In the genomic region with DNA sequence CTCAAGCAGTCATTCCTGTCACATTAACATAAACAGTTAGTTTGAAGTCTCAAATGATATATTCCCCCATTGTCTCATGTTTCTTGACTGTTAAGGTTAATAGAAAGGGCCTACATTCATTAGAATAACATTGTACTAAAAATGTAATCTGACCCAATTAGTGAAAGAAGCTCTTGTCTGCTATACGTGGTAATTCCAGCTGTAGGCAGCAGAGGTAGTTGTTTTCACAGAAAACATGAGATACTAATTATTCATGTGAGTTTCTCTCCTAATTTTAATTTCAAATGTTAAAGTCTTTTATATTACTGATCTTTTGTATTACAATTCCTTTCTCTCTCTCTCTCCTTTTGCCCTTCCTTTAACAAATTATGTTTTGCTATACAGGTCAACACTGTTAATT, we compare ENCODE assay signal across 9 cellular contexts. TPM values are rescaled to one million over a fixed set of nuclear protein-coding genes. Genes with fewer than 3 reads are reported as not detected.
A peak's percentile ranks its signal among the peaks of the same experiment; 100 is the strongest.
DNase-seq lines count a peak whose midpoint lies in the region; ATAC-seq and TF ChIP-seq lines count a peak whose summit lies in the region.
"Had no signal": no experiment of that assay in that cellular context is flagged by ENCODE, and none has a peak within 500 bp of the region (broad histone marks: within the 10 kb centered on the region; RNA-seq: fewer than 3 reads in every experiment).

No MANE protein-coding gene starts in this region.

- no peak for TF ChIP-seq POLR2A in ovary (IDR thresholded peaks at IDR 0.05)

- no peak overlapping the region for H3K27ac ChIP-seq in left ventricle myocardium inferior (replicated peaks)
- H3K27ac ChIP-seq in ovary = no peak overlapping the region

- no peak overlapping the region for H3K4me3 ChIP-seq in left ventricle myocardium inferior
- H3K4me3 ChIP-seq in endocrine pancreas (ENCODE audit: control insufficient read depth, insufficient read depth, low read length) = peak overlapping the region; percentile 14
- H3K4me3 ChIP-seq in ovary = no peak overlapping the region

- no peak for ATAC-seq in left ventricle myocardium superior

- WGBS in ovary, 3 donors = 3 to 6% (median 5%) methylated on average over 1 of the region's 1 CpG

- DNase-seq in left ventricle myocardium inferior (no peak), left ventricle myocardium superior (no peak), NCI-H748 treated with DMSO at 0.1 percent for 48 hours (lab: John Stamatoyannopoulos, UW) (peak; percentile 75), ovary (no peak), amniotic stem cell (lab: John Stamatoyannopoulos, UW) (no peak)
- no peak for DNase-seq in stimulated activated CD4-positive, alpha-beta T cell treated with anti-CD3 and anti-CD28 coated beads, Interleukin-12 subunit alpha, Interleukin-12 subunit beta, amount 100 ng/mL, for 4 hours
- no peak for DNase-seq in activated T-cell treated with anti-CD3 and anti-CD28 coated beads, Interleukin-2, amount 50 U/mL, for 48 hours
- DNase-seq: activated naive CD8-positive, alpha-beta T cell treated with anti-CD3 and anti-CD28 coated beads, Interleukin-2, amount 10 ng/mL, durations not matched to agents 7 days and 5 days had no signal

- intact Hi-C loops in left ventricle myocardium inferior (cut with micrococcal nuclease) = no loop called here
- intact Hi-C loops in left ventricle myocardium superior (cut with micrococcal nuclease) = no loop called here
- intact Hi-C loops in ovary (cut with DNase I) = no loop called here

- no peak overlapping the region for H3K9ac ChIP-seq in endocrine pancreas (ENCODE audit: control insufficient read depth, insufficient read depth, low read length)

- no peaks in the 10 kb centered on the region for H3K4me1 ChIP-seq in left ventricle myocardium inferior
- H3K4me1 ChIP-seq in endocrine pancreas (ENCODE audit: control insufficient read depth, insufficient read depth, low read length) = peaks cover 4% of the 10 kb centered on the region
- H3K4me1 ChIP-seq in ovary (ENCODE audit: insufficient read depth) = no peaks in the 10 kb centered on the region

- peak; percentile 74 for TF ChIP-seq CTCF in left ventricle myocardium inferior (IDR thresholded peaks at IDR 0.05; ENCODE audit: borderline replicate concordance)
- peak in 2 of 3 donors; percentile 21 to 34 for TF ChIP-seq CTCF in ovary (IDR thresholded peaks at IDR 0.05)

- H3K9me3 ChIP-seq in left ventricle myocardium inferior (replicated peaks) (no peaks in the 10 kb centered on the region), endocrine pancreas (ENCODE audit: control insufficient read depth, low read length) (no peaks in the 10 kb centered on the region), ovary (no peaks in the 10 kb centered on the region)

- H3K27me3 ChIP-seq in left ventricle myocardium inferior (ENCODE audit: low read depth) (no peaks in the 10 kb centered on the region), endocrine pancreas (ENCODE audit: control insufficient read depth, insufficient read depth, low read length) (no peaks in the 10 kb centered on the region), ovary (no peaks in the 10 kb centered on the region)

- H3K36me3 ChIP-seq in left ventricle myocardium inferior (no peaks in the 10 kb centered on the region), endocrine pancreas (ENCODE audit: control insufficient read depth, insufficient read depth, low read length) (no peaks in the 10 kb centered on the region), ovary (no peaks in the 10 kb centered on the region)

- no peak for TF ChIP-seq EP300 in ovary (IDR thresholded peaks at IDR 0.05)

RNA-seq across cellular contexts. Expression of gene AP3B1, which starts 26.0 kb away (rescaled TPM):
- total RNA-seq in left ventricle myocardium inferior (22.0 TPM), left ventricle myocardium superior (25.5 TPM), ovary (10 to 100 TPM; 23.2 to 38.8 (median 28.5) TPM)
- polyA plus RNA-seq in ovary = 10 to 100 TPM; 14.5 to 31.2 TPM

RNA-seq across cellular contexts. Expression of gene SCAMP1, which starts 40.0 kb away (rescaled TPM):
- 29.2 TPM for total RNA-seq in left ventricle myocardium inferior
- 31.6 TPM for total RNA-seq in left ventricle myocardium superior
- 10 to 100 TPM; 26.9 to 38.8 (median 35.7) TPM for total RNA-seq in ovary
- polyA plus RNA-seq in ovary = 10 to 100 TPM; 13.6 to 27.1 TPM
